In genomic region chr2:126777620-126777978, GRCh38 we compare ENCODE assay signal across 8 cellular contexts.
A peak's percentile ranks its signal among the peaks of the same experiment; 100 is the strongest.
DNase-seq lines count a peak whose midpoint lies in the region; ATAC-seq and TF ChIP-seq lines count a peak whose summit lies in the region.
"Had no signal": no experiment of that assay in that cellular context is flagged by ENCODE, and none has a peak within 500 bp of the region (broad histone marks: within the 10 kb centered on the region; RNA-seq: fewer than 3 reads in every experiment).

No MANE protein-coding gene starts in this region.

- no peaks in the 10 kb centered on the region for H3K9me3 Mint-ChIP-seq in activated CD4-positive, alpha-beta memory T cell treated with anti-CD3 and anti-CD28 coated beads, Interleukin-2, amount 10 ng/mL, durations not matched to agents 7 days and 5 days
- H3K9me3 Mint-ChIP-seq in osteocyte (ENCODE audit: unreplicated experiment): no peaks in the 10 kb centered on the region

- no peaks in the 10 kb centered on the region for H3K36me3 Mint-ChIP-seq in activated CD4-positive, alpha-beta memory T cell treated with anti-CD3 and anti-CD28 coated beads, Interleukin-2, amount 10 ng/mL, durations not matched to agents 7 days and 5 days (ENCODE audit: low read depth)
- H3K36me3 Mint-ChIP-seq in osteocyte (ENCODE audit: unreplicated experiment): no peaks in the 10 kb centered on the region

- peak overlapping the region; percentile 84 for H3K4me3 Mint-ChIP-seq in activated CD4-positive, alpha-beta memory T cell treated with anti-CD3 and anti-CD28 coated beads, Interleukin-2, amount 10 ng/mL, durations not matched to agents 7 days and 5 days
- peak overlapping the region; percentile 86 for H3K4me3 Mint-ChIP-seq in osteocyte (ENCODE audit: unreplicated experiment)

- intact Hi-C loops in prostate gland (cut with DNase I): loop anchor here (2.0 to 5.0 kb wide), 2 partner anchors 120 to 249 kb away; partner anchors contain the start of gene GYPC

- DNase-seq in activated CD4-positive, alpha-beta memory T cell treated with anti-CD3 and anti-CD28 coated beads, Interleukin-2, amount 10 ng/mL, durations not matched to agents 7 days and 5 days: no peak
- DNase-seq in osteocyte (ENCODE audit: extremely low spot score, unreplicated experiment) (no peak), GM20000 (ENCODE audit: low spot score) (no peak), prostate gland (ENCODE audit: low spot score) (no peak), glomerular visceral epithelial cell (ENCODE audit: extremely low spot score) (no peak)

- H3K27ac Mint-ChIP-seq in activated CD4-positive, alpha-beta memory T cell treated with anti-CD3 and anti-CD28 coated beads, Interleukin-2, amount 10 ng/mL, durations not matched to agents 7 days and 5 days: peak overlapping the region; percentile 47
- H3K27ac Mint-ChIP-seq in osteocyte (ENCODE audit: unreplicated experiment): no peak overlapping the region

- TF ChIP-seq POLR2A in prostate gland (IDR thresholded peaks at IDR 0.05): no peak

- CTCF ChIA-PET in activated CD4-positive, alpha-beta memory T cell treated with anti-CD3 and anti-CD28 coated beads, Interleukin-2, amount 10 ng/mL, durations not matched to agents 7 days and 5 days (lab: Charles Lee): interaction anchor here (0.6 to 5.5 kb wide), 10 partner anchors 16 to 418 kb away, joined by 3 to 100 read pairs (median 8); partner anchors contain the start of gene GYPC

- TF ChIP-seq CTCF in osteocyte (IDR thresholded peaks at IDR 0.05): no peak
- TF ChIP-seq CTCF in GM20000 (IDR thresholded peaks at IDR 0.05; ENCODE audit: extremely low read depth, missing control alignments): no peak
- no peak for TF ChIP-seq CTCF in prostate gland (IDR thresholded peaks at IDR 0.05)

- no peaks in the 10 kb centered on the region for H3K9me3 ChIP-seq in prostate gland
- H3K9me3 ChIP-seq: uterus had no signal

- WGBS in prostate gland: 15% methylated on average over 3 of the region's 3 CpGs

- POLR2A ChIA-PET in activated CD4-positive, alpha-beta memory T cell treated with anti-CD3 and anti-CD28 coated beads, Interleukin-2, amount 10 ng/mL, durations not matched to agents 7 days and 5 days (lab: Charles Lee): interaction anchor here (1.6 kb wide), 1 partner anchor 121 kb away, joined by 8 read pairs; the partner anchor contains the start of gene GYPC

- no peaks in the 10 kb centered on the region for H3K36me3 ChIP-seq in prostate gland
- H3K36me3 ChIP-seq: uterus had no signal

- no peak overlapping the region for H3K27ac ChIP-seq in prostate gland

- H3K4me1 ChIP-seq in prostate gland (replicated peaks): no peaks in the 10 kb centered on the region
- H3K4me1 ChIP-seq: uterus had no signal

- H3K27me3 Mint-ChIP-seq in activated CD4-positive, alpha-beta memory T cell treated with anti-CD3 and anti-CD28 coated beads, Interleukin-2, amount 10 ng/mL, durations not matched to agents 7 days and 5 days: peaks cover 26% of the 10 kb centered on the region
- H3K27me3 Mint-ChIP-seq in osteocyte (ENCODE audit: unreplicated experiment): peaks cover 45% of the 10 kb centered on the region

- H3K4me1 Mint-ChIP-seq in activated CD4-positive, alpha-beta memory T cell treated with anti-CD3 and anti-CD28 coated beads, Interleukin-2, amount 10 ng/mL, durations not matched to agents 7 days and 5 days: peaks cover 15% of the 10 kb centered on the region
- H3K4me1 Mint-ChIP-seq in osteocyte (ENCODE audit: unreplicated experiment): peaks cover 4% of the 10 kb centered on the region

- ATAC-seq in GM19025 (IDR thresholded peaks at IDR 0.05; ENCODE audit: low read depth, unreplicated experiment) (peak; percentile 8), HG02763 (IDR thresholded peaks at IDR 0.05; ENCODE audit: unreplicated experiment) (peak; percentile 19)

- H3K27me3 ChIP-seq in prostate gland (replicated peaks; ENCODE audit: insufficient read depth): no peaks in the 10 kb centered on the region
- H3K27me3 ChIP-seq: uterus had no signal

- peak overlapping the region in 1 of 2 donors; percentile 34 for H3K4me3 ChIP-seq in prostate gland
